19 cellular contexts compared by ENCODE assay signal in the genomic region with DNA sequence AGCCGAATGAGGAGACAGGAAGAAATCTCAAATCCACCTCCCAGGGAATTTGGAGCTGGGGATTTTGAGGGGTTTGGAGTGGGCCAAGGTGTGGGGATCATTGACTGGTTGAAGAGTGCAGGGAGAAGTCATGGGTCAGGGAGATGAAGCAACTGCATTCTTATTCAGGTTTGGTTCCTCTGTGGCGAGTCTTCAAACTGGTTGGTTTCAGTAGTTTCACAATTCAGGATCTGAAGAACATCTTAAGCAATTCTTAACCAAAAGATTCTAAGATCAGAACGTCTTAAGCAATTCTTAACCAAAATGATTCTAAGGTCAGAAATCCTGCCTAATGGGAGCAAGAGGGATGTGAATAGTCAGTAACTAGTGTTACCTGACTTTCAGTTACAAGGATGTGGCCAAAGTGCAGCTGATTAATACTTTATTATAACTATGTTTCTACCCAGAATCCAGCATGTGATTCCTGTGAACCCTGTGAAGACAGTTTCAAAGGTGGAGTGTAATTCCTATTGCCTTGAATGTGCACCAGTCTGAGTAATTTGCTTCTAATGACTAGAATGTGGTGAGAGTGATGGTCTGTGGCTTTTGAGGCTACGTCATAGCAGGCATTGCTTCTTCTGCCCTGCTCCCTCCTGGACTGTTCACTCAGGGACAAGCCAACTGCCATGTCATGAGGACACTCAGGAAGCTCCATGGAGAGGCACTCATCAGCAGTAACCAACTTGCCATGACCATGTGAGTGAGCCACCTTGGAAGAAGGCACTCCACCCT.
DNase-seq lines count a peak whose midpoint lies in the region; ATAC-seq and TF ChIP-seq lines count a peak whose summit lies in the region.
"Had no signal": no experiment of that assay in that cellular context is flagged by ENCODE, and none has a peak within 500 bp of the region (broad histone marks: within the 10 kb centered on the region; RNA-seq: fewer than 3 reads in every experiment).

No MANE protein-coding gene starts in this region.

- no peak overlapping the region for H3K4me3 Mint-ChIP-seq in activated CD8-positive, alpha-beta memory T cell treated with anti-CD3 and anti-CD28 coated beads, Interleukin-2, amount 10 ng/mL, durations not matched to agents 7 days and 5 days
- H3K4me3 Mint-ChIP-seq: activated B cell treated with CpG ODN at 0.5 μM for 24 hours, nephron had no signal

- no peak for TF ChIP-seq EP300 in suprapubic skin (IDR thresholded peaks at IDR 0.05)

- no peak overlapping the region for H3K4me3 ChIP-seq in foreskin fibroblast (ENCODE audit: low read depth in 1 of 2, low read length in 2 of 2)
- H3K4me3 ChIP-seq in suprapubic skin, result no peak overlapping the region
- H3K4me3 ChIP-seq: K562, uterus had no signal

- CTCF ChIA-PET in activated CD8-positive, alpha-beta memory T cell treated with anti-CD3 and anti-CD28 coated beads, Interleukin-2, amount 10 ng/mL, durations not matched to agents 7 days and 5 days (lab: Charles Lee), result interaction anchor here (0.5 kb wide), 1 partner anchor 64 kb away, joined by 3 read pairs; no protein-coding TSS in a partner anchor

- TF ChIP-seq POLR2A in suprapubic skin (IDR thresholded peaks at IDR 0.05), result no peak

- peaks cover 2% of the 10 kb centered on the region for H3K9me3 Mint-ChIP-seq in activated CD8-positive, alpha-beta memory T cell treated with anti-CD3 and anti-CD28 coated beads, Interleukin-2, amount 10 ng/mL, durations not matched to agents 7 days and 5 days (ENCODE audit: low read depth)
- H3K9me3 Mint-ChIP-seq: activated B cell treated with CpG ODN at 0.5 μM for 24 hours; activated T-helper 2 cell treated with anti-CD3 and anti-CD28 coated beads, Interferon-gamma antibody, Interleukin-2, Interleukin-4, amounts not matched to agents 10 μg/mL and 5 μg/mL and 100 μg/mL, durations not matched to agents 14 hours and 24 hours and 36 hours; nephron had no signal

- 57% methylated on average over 4 of the region's 4 CpGs for WGBS in suprapubic skin

- no peaks in the 10 kb centered on the region for H3K4me1 ChIP-seq in suprapubic skin
- H3K4me1 ChIP-seq: uterus had no signal

- H3K4me1 Mint-ChIP-seq in activated CD8-positive, alpha-beta memory T cell treated with anti-CD3 and anti-CD28 coated beads, Interleukin-2, amount 10 ng/mL, durations not matched to agents 7 days and 5 days, result peaks cover 8% of the 10 kb centered on the region
- H3K4me1 Mint-ChIP-seq: activated B cell treated with CpG ODN at 0.5 μM for 24 hours, nephron had no signal

- no peaks in the 10 kb centered on the region for H3K36me3 Mint-ChIP-seq in activated CD8-positive, alpha-beta memory T cell treated with anti-CD3 and anti-CD28 coated beads, Interleukin-2, amount 10 ng/mL, durations not matched to agents 7 days and 5 days

- H3K9me3 ChIP-seq in suprapubic skin, result no peaks in the 10 kb centered on the region
- H3K9me3 ChIP-seq: uterus had no signal

- peaks cover 10% of the 10 kb centered on the region for H3K27me3 Mint-ChIP-seq in activated CD8-positive, alpha-beta memory T cell treated with anti-CD3 and anti-CD28 coated beads, Interleukin-2, amount 10 ng/mL, durations not matched to agents 7 days and 5 days
- H3K27me3 Mint-ChIP-seq: activated B cell treated with CpG ODN at 0.5 μM for 24 hours had no signal

- no peak for TF ChIP-seq CTCF in foreskin fibroblast (IDR thresholded peaks at IDR 0.05; ENCODE audit: low read depth, low read length)
- no peak for TF ChIP-seq CTCF in suprapubic skin (IDR thresholded peaks at IDR 0.05)

- H3K36me3 ChIP-seq in suprapubic skin, result no peaks in the 10 kb centered on the region
- H3K36me3 ChIP-seq: uterus had no signal

- ATAC-seq in activated CD8-positive, alpha-beta memory T cell treated with anti-CD3 and anti-CD28 coated beads, Interleukin-2, amount 10 ng/mL, durations not matched to agents 7 days and 5 days, result peak; percentile 49
- ATAC-seq in stimulated activated naive CD8-positive, alpha-beta T cell treated with anti-CD3 and anti-CD28 coated beads, Interleukin-15, Interleukin-2, amounts not matched to agents 100 U/mL and 50 U/mL, for 24 hours, result peak; percentile 40
- no peak for ATAC-seq in SK-N-SH treated with all-trans-retinoic acid at 6 μM for 48 hours
- ATAC-seq: K562 had no signal

- H3K27ac Mint-ChIP-seq in activated CD8-positive, alpha-beta memory T cell treated with anti-CD3 and anti-CD28 coated beads, Interleukin-2, amount 10 ng/mL, durations not matched to agents 7 days and 5 days, result no peak overlapping the region
- H3K27ac Mint-ChIP-seq: activated B cell treated with CpG ODN at 0.5 μM for 24 hours; activated T-helper 2 cell treated with anti-CD3 and anti-CD28 coated beads, Interferon-gamma antibody, Interleukin-2, Interleukin-4, amounts not matched to agents 10 μg/mL and 5 μg/mL and 100 μg/mL, durations not matched to agents 14 hours and 24 hours and 36 hours; nephron had no signal

- H3K27me3 ChIP-seq in suprapubic skin, result no peaks in the 10 kb centered on the region
- H3K27me3 ChIP-seq: uterus had no signal

- peak; percentile 48 for DNase-seq in activated CD8-positive, alpha-beta memory T cell treated with anti-CD3 and anti-CD28 coated beads, Interleukin-2, amount 10 ng/mL, durations not matched to agents 7 days and 5 days
- DNase-seq in activated CD8-positive, alpha-beta memory T cell treated with anti-CD3 and anti-CD28 coated beads for 24 hours, result no peak
- DNase-seq in SIG-M5 treated with dmso at 0.1 percent for 504 hours (lab: John Stamatoyannopoulos, UW; ENCODE audit: unreplicated experiment) (peak; percentile 92), foreskin fibroblast (peak; percentile 39 to 55), COLO668 (lab: John Stamatoyannopoulos, UW; ENCODE audit: unreplicated experiment) (no peak), suprapubic skin (ENCODE audit: low spot score in 2 of 2) (no peak)
- no peak for DNase-seq in stimulated activated naive CD8-positive, alpha-beta T cell treated with anti-CD3 and anti-CD28 coated beads, Interleukin-15, Interleukin-2, amounts not matched to agents 100 U/mL and 50 U/mL, for 24 hours
- DNase-seq: ACHN, activated B cell treated with CpG ODN at 0.5 μM for 24 hours, cerebellar nuclear complex, DMS79, NCI-H226, Right ventricle myocardium superior, small intestine, uterus had no signal

- H3K27ac ChIP-seq in suprapubic skin, result no peak overlapping the region
- H3K27ac ChIP-seq: uterus had no signal

TF ChIP-seq in SK-N-SH treated with all-trans-retinoic acid at 6 μM for 48 hours, 23 proteins besides CTCF, POLR2A, EP300 and RAD21 (continues in another document):
- TF ChIP-seq RARB (CRISPR knock-in tag; IDR thresholded peaks at IDR 0.05) (no peak), ZFP3 (CRISPR knock-in tag; IDR thresholded peaks at IDR 0.05) (no peak), PPARA (CRISPR knock-in tag; IDR thresholded peaks at IDR 0.05; ENCODE audit: borderline replicate concordance) (no peak), ZNF8 (CRISPR knock-in tag; IDR thresholded peaks at IDR 0.05) (no peak), BACH2 (CRISPR knock-in tag; IDR thresholded peaks at IDR 0.05; ENCODE audit: borderline replicate concordance) (no peak), ARNTL (CRISPR knock-in tag; IDR thresholded peaks at IDR 0.05; ENCODE audit: borderline replicate concordance, low read depth) (no peak), GLIS3 (CRISPR knock-in tag; IDR thresholded peaks at IDR 0.05) (no peak), TCF4 (CRISPR knock-in tag; IDR thresholded peaks at IDR 0.05; ENCODE audit: borderline replicate concordance) (no peak), SNAI2 (CRISPR knock-in tag; IDR thresholded peaks at IDR 0.05) (no peak), CSDC2 (CRISPR knock-in tag; IDR thresholded peaks at IDR 0.05) (no peak), TOX (CRISPR knock-in tag; IDR thresholded peaks at IDR 0.05; ENCODE audit: borderline replicate concordance) (no peak), ISL1 (CRISPR knock-in tag; IDR thresholded peaks at IDR 0.05) (no peak)
- TF ChIP-seq, protein P1, sequence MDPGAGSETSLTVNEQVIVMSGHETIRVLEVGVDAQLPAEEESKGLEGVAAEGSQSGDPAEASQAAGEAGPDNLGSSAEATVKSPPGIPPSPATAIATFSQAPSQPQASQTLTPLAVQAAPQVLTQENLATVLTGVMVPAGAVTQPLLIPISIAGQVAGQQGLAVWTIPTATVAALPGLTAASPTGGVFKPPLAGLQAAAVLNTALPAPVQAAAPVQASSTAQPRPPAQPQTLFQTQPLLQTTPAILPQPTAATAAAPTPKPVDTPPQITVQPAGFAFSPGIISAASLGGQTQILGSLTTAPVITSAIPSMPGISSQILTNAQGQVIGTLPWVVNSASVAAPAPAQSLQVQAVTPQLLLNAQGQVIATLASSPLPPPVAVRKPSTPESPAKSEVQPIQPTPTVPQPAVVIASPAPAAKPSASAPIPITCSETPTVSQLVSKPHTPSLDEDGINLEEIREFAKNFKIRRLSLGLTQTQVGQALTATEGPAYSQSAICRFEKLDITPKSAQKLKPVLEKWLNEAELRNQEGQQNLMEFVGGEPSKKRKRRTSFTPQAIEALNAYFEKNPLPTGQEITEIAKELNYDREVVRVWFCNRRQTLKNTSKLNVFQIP (CRISPR knock-in tag; IDR thresholded peaks at IDR 0.05; ENCODE audit: borderline replicate concordance, low read depth), result no peak
- TF ChIP-seq, protein P2, sequence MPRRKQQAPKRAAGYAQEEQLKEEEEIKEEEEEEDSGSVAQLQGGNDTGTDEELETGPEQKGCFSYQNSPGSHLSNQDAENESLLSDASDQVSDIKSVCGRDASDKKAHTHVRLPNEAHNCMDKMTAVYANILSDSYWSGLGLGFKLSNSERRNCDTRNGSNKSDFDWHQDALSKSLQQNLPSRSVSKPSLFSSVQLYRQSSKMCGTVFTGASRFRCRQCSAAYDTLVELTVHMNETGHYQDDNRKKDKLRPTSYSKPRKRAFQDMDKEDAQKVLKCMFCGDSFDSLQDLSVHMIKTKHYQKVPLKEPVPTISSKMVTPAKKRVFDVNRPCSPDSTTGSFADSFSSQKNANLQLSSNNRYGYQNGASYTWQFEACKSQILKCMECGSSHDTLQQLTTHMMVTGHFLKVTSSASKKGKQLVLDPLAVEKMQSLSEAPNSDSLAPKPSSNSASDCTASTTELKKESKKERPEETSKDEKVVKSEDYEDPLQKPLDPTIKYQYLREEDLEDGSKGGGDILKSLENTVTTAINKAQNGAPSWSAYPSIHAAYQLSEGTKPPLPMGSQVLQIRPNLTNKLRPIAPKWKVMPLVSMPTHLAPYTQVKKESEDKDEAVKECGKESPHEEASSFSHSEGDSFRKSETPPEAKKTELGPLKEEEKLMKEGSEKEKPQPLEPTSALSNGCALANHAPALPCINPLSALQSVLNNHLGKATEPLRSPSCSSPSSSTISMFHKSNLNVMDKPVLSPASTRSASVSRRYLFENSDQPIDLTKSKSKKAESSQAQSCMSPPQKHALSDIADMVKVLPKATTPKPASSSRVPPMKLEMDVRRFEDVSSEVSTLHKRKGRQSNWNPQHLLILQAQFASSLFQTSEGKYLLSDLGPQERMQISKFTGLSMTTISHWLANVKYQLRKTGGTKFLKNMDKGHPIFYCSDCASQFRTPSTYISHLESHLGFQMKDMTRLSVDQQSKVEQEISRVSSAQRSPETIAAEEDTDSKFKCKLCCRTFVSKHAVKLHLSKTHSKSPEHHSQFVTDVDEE (CRISPR knock-in tag; IDR thresholded peaks at IDR 0.05), result no peak

Comparison
In these comparisons a context has a peak if more than half of its experiments do, and no peak if none do; other contexts are left out.
1. DNase-seq: peak in activated CD8-positive, alpha-beta memory T cell treated with anti-CD3 and anti-CD28 coated beads, Interleukin-2, amount 10 ng/mL, durations not matched to agents 7 days and 5 days (single experiment), SIG-M5 treated with dmso at 0.1 percent for 504 hours (single experiment) and foreskin fibroblast (2 of 2); none in activated CD8-positive, alpha-beta memory T cell treated with anti-CD3 and anti-CD28 coated beads for 24 hours (single experiment), stimulated activated naive CD8-positive, alpha-beta T cell treated with anti-CD3 and anti-CD28 coated beads, Interleukin-15, Interleukin-2, amounts not matched to agents 100 U/mL and 50 U/mL, for 24 hours (single experiment), COLO668 (single experiment) and suprapubic skin (0 of 2).